Comparison of ENCODE assay signal across 8 cellular contexts in genomic region chr1:27556435-27556780, GRCh38. TPM values are rescaled to one million over a fixed set of nuclear protein-coding genes. Genes with fewer than 3 reads are reported as not detected.
A peak's percentile ranks its signal among the peaks of the same experiment; 100 is the strongest.
DNase-seq lines count a peak whose midpoint lies in the region; ATAC-seq, FAIRE-seq and TF ChIP-seq lines count a peak whose summit lies in the region.

No MANE protein-coding gene starts in this region.

- DNase-seq in HCT116 (ENCODE audit: low read depth, low spot score) (no peak), smooth muscle cell (lab: John Stamatoyannopoulos, UW; ENCODE audit: unreplicated experiment) (no peak), T-helper 9 cell (no peak), GM19239 (ENCODE audit: insufficient read length, low spot score) (no peak)
- DNase-seq in activated CD4-positive, alpha-beta memory T cell treated with anti-CD3 and anti-CD28 coated beads for 36 hours: no peak

- H3K9ac ChIP-seq in HCT116 (ENCODE audit: low read length) (no peak overlapping the region), iPS-15b (ENCODE audit: low read depth, low read length) (no peak overlapping the region), smooth muscle cell (ENCODE audit: low read depth) (no peak overlapping the region)

- intact Hi-C loops in HCT116 (cut with micrococcal nuclease): loop anchor here (1.0 kb wide), 1 partner anchor 48 kb away; the partner anchor contains the start of gene AHDC1
- intact Hi-C loops in activated CD4-positive, alpha-beta memory T cell treated with anti-CD3 and anti-CD28 coated beads for 36 hours (cut with micrococcal nuclease): loop anchor here (1.0 kb wide), 2 partner anchors 44 to 50 kb away; no protein-coding TSS in a partner anchor

- TF ChIP-seq CTCF in HCT116 (IDR thresholded peaks at IDR 0.05 in 2 of 3, conservative IDR thresholded peaks at IDR 0.05 in 1 of 3; ENCODE audit: borderline replicate concordance in 1 of 3, insufficient read depth in 1 of 3, low read depth in 2 of 3, low read length in 2 of 3): no peak
- no peak for TF ChIP-seq CTCF in smooth muscle cell (IDR thresholded peaks at IDR 0.05; ENCODE audit: borderline replicate concordance, insufficient read depth, poor library complexity, severe bottlenecking)

- H3K27me3 Mint-ChIP-seq in activated CD4-positive, alpha-beta memory T cell treated with anti-CD3 and anti-CD28 coated beads for 36 hours: no peaks in the 10 kb centered on the region

- H3K27me3 ChIP-seq in HCT116 (ENCODE audit: insufficient read depth, low read length) (no peaks in the 10 kb centered on the region), iPS-15b (ENCODE audit: control insufficient read depth, insufficient read depth, low read length) (no peaks in the 10 kb centered on the region), smooth muscle cell (ENCODE audit: low read depth) (no peaks in the 10 kb centered on the region)

- H3K4me3 ChIP-seq in HCT116 (replicated peaks in 1 of 2; ENCODE audit: low read depth in 1 of 2, low read length in 2 of 2) (no peak overlapping the region), iPS-15b (ENCODE audit: low read depth, low read length) (peak overlapping the region; percentile 32), smooth muscle cell (no peak overlapping the region)

- H3K4me1 ChIP-seq in HCT116 (ENCODE audit: control insufficient read depth in 1 of 2, insufficient read depth in 2 of 2, low read length in 2 of 2) (peaks cover 23 to 48% of the 10 kb centered on the region in 2 experiments), iPS-15b (ENCODE audit: control insufficient read depth, insufficient read depth, low read length) (peaks cover 26% of the 10 kb centered on the region), smooth muscle cell (ENCODE audit: low read depth) (peaks cover 29% of the 10 kb centered on the region)

- ATAC-seq in HCT116 (no peak), HG03175 (IDR thresholded peaks at IDR 0.05; ENCODE audit: unreplicated experiment) (no peak), GM21447 (IDR thresholded peaks at IDR 0.05; ENCODE audit: unreplicated experiment) (no peak)

- H3K27ac ChIP-seq in HCT116 (ENCODE audit: low read depth, low read length) (no peak overlapping the region), smooth muscle cell (ENCODE audit: low read depth) (peak overlapping the region; percentile 50)

- peaks cover 28% of the 10 kb centered on the region for H3F3A ChIP-seq in smooth muscle cell (ENCODE audit: low read depth)

- CTCF ChIA-PET in HCT116 (lab: Charles Lee): interaction anchor here (0.7 to 3.0 kb wide), 32 partner anchors 9 to 511 kb away, joined by 3 to 49 read pairs (median 6); partner anchors contain the start of gene AHDC1
- CTCF ChIA-PET in activated CD4-positive, alpha-beta memory T cell treated with anti-CD3 and anti-CD28 coated beads for 36 hours (lab: Charles Lee): interaction anchor here (0.6 to 5.9 kb wide), 44 partner anchors 10 to 260 kb away, joined by 3 to 120 read pairs (median 4); partner anchors contain the start of genes AHDC1, MAP3K6 and WASF2

- peaks cover 17% of the 10 kb centered on the region for H3K4me1 Mint-ChIP-seq in activated CD4-positive, alpha-beta memory T cell treated with anti-CD3 and anti-CD28 coated beads for 36 hours (ENCODE audit: low read depth)

- no peak for TF ChIP-seq POLR2A in HCT116 (IDR thresholded peaks at IDR 0.05; ENCODE audit: borderline replicate concordance, extremely low read depth, insufficient read depth, insufficient read length)

- RAD21 ChIA-PET in HCT116 (lab: Charles Lee; ENCODE audit: low non-redundant PET in 1 of 2, low total read pairs in 2 of 2, uncharacterized antibody in 2 of 2, unreplicated experiment in 2 of 2): interaction anchor here (0.7 to 1.9 kb wide), 10 partner anchors 18 to 140 kb away, joined by 3 to 21 read pairs (median 6); partner anchors contain the start of gene AHDC1 (in 2 of the 2)

- H3K36me3 ChIP-seq in HCT116 (ENCODE audit: control insufficient read depth in 1 of 2, insufficient read depth in 2 of 2, low read length in 2 of 2) (peaks cover 2 to 5% of the 10 kb centered on the region in 2 experiments; a peak in 1 of 4 replicates), iPS-15b (ENCODE audit: control insufficient read depth, insufficient read depth, low read length) (peaks cover 13% of the 10 kb centered on the region), smooth muscle cell (ENCODE audit: low read depth) (no peaks in the 10 kb centered on the region)

- POLR2A ChIA-PET in HCT116 (lab: Charles Lee): interaction anchor here (0.7 to 2.2 kb wide), 7 partner anchors 12 to 693 kb away, joined by 3 to 8 read pairs (median 7); partner anchors contain the start of genes AHDC1 and WASF2
- POLR2A ChIA-PET in activated CD4-positive, alpha-beta memory T cell treated with anti-CD3 and anti-CD28 coated beads for 36 hours (lab: Charles Lee): interaction anchor here (0.5 to 2.0 kb wide), 7 partner anchors 11 to 66 kb away, joined by 3 to 6 read pairs (median 3); partner anchors contain the start of genes AHDC1 and WASF2

- H3K79me2 ChIP-seq in HCT116 (ENCODE audit: insufficient read depth, low read length): peaks cover 14% of the 10 kb centered on the region; the same call in 1 of the 2 replicates
- H3K79me2 ChIP-seq in smooth muscle cell (ENCODE audit: low read depth): peaks cover 53% of the 10 kb centered on the region

- H3K4me2 ChIP-seq in HCT116 (ENCODE audit: low read length) (peak overlapping the region; percentile 77), smooth muscle cell (peak overlapping the region; percentile 76)

- no peak for FAIRE-seq in GM19239 (lab: Jason Lieb, UNC)

- H3K9me3 Mint-ChIP-seq in activated CD4-positive, alpha-beta memory T cell treated with anti-CD3 and anti-CD28 coated beads for 36 hours: no peaks in the 10 kb centered on the region

- BruUV-seq in HCT116 (replicated peaks; lab: Mats Ljungman, UMichigan): no TSS peak

- H3K9me2 ChIP-seq in HCT116 (ENCODE audit: insufficient read depth): no peaks in the 10 kb centered on the region

- H3K4me3 Mint-ChIP-seq in activated CD4-positive, alpha-beta memory T cell treated with anti-CD3 and anti-CD28 coated beads for 36 hours: no peak overlapping the region

- no peaks in the 10 kb centered on the region for H3K9me3 ChIP-seq in HCT116 (ENCODE audit: control insufficient read depth in 1 of 2, insufficient read depth in 1 of 2, low read depth in 1 of 2, low read length in 2 of 2)
- H3K9me3 ChIP-seq in iPS-15b (ENCODE audit: control insufficient read depth, insufficient read depth, low read length): no peaks in the 10 kb centered on the region
- no peaks in the 10 kb centered on the region for H3K9me3 ChIP-seq in smooth muscle cell (replicated peaks; ENCODE audit: low read depth)

- H4K20me1 ChIP-seq in HCT116 (ENCODE audit: insufficient read depth) (no peaks in the 10 kb centered on the region), smooth muscle cell (ENCODE audit: low read depth) (peaks cover 78% of the 10 kb centered on the region)

- H3K36me3 Mint-ChIP-seq in activated CD4-positive, alpha-beta memory T cell treated with anti-CD3 and anti-CD28 coated beads for 36 hours: no peaks in the 10 kb centered on the region

- no peak overlapping the region for H2AFZ ChIP-seq in HCT116 (ENCODE audit: low read depth, low read length, poor library complexity, severe bottlenecking)
- H2AFZ ChIP-seq in smooth muscle cell (ENCODE audit: low read depth): no peak overlapping the region

- peak overlapping the region; percentile 49 for H3K27ac Mint-ChIP-seq in activated CD4-positive, alpha-beta memory T cell treated with anti-CD3 and anti-CD28 coated beads for 36 hours

- WGBS in smooth muscle cell (ENCODE audit: low lambda C conversion rate): 58% methylated on average over 2 of the region's 2 CpGs

- no peak for TF ChIP-seq RAD21 in HCT116 (IDR thresholded peaks at IDR 0.05; ENCODE audit: low read depth)

TF ChIP-seq in HCT116, 20 proteins besides CTCF, POLR2A, EP300 and RAD21:
- TF ChIP-seq EZH2 (IDR thresholded peaks at IDR 0.05) (no peak), MAX (IDR thresholded peaks at IDR 0.05) (no peak), TCF7L2 (IDR thresholded peaks at IDR 0.05; ENCODE audit: borderline replicate concordance, extremely low read depth, insufficient read depth, insufficient read length) (no peak), SRF (IDR thresholded peaks at IDR 0.05; ENCODE audit: low read depth) (no peak)

RNA-seq across cellular contexts. Expression of gene AHDC1, which starts 47.5 kb away (rescaled TPM):
- total RNA-seq in HCT116 (2021; ENCODE audit: unreplicated experiment): 33.7 TPM
- 26.1 and 30.5 TPM in 2 replicates for polyA plus RNA-seq in HCT116 (2012)
- total RNA-seq in activated CD4-positive, alpha-beta memory T cell treated with anti-CD3 and anti-CD28 coated beads for 36 hours: 10 to 100 TPM in 1 of 2 experiments, 1 to 10 TPM in 1; 8.3 to 12.1 TPM
- 8.4 and 12.2 TPM in 2 replicates for total RNA-seq in smooth muscle cell
- 12.2 and 15.6 TPM in 2 replicates for polyA plus RNA-seq in smooth muscle cell
